Comparison of ENCODE assay signal across 25 cellular contexts in the genomic region with DNA sequence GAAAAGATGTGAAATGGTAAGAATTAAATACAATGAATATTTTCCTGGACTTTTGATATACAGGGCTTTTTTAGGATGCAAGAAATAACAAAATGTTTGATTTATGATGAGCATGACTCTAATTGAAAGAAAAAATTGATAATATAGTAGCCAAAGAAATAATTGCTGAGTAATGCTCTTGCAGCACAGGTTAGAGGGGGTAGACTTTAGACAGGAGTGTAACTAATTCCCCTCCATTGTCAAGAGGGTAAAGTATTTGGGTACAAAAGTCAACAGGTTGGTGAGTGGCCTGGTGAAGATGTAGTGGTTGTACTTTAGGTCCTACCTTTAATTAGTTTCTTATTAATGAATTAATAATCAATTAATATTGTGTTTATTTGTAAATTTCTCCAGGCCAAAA.
"Had no signal": no experiment of that assay in that cellular context is flagged by ENCODE, and none has a peak within 500 bp of the region (broad histone marks: within the 10 kb centered on the region; RNA-seq: fewer than 3 reads in every experiment).

No MANE protein-coding gene starts in this region.

- H3K27ac ChIP-seq: colonic mucosa, foreskin keratinocyte, hepatocyte, left lung, lower lobe of right lung, neural progenitor cell, ovary, right atrium auricular region, stomach, thoracic aorta had no signal

- FAIRE-seq: endothelial cell of umbilical vein, small intestine had no signal

- H3K79me2 ChIP-seq: hepatocyte had no signal

- DNase-seq: colonic mucosa; dermis blood vessel endothelial cell; endodermal cell; erythroblast; foreskin keratinocyte; head of caudate nucleus; islet precursor cell; left lung; lower lobe of right lung; mesenchymal stem cell; midbrain; nucleus accumbens; ovary; small intestine; stimulated activated CD4-positive, alpha-beta T cell treated with anti-CD3 and anti-CD28 coated beads, Interleukin-12 subunit alpha, Interleukin-12 subunit beta, amount 100 ng/mL, for 4 hours; stimulated activated naive CD4-positive, alpha-beta T cell; stomach; substantia nigra; trophoblast cell had no signal

- H3K4me2 ChIP-seq: hepatocyte, neural progenitor cell had no signal

- H3K4me3 ChIP-seq: colonic mucosa, hepatocyte, left lung, lower lobe of right lung, neural progenitor cell, ovary, right atrium auricular region, stomach, thoracic aorta had no signal

- H3K4me1 ChIP-seq: colonic mucosa, foreskin keratinocyte, left lung, lower lobe of right lung, neural progenitor cell, right atrium auricular region, stomach had no signal

- H3K27me3 ChIP-seq: colonic mucosa, foreskin keratinocyte, hepatocyte, left lung, neural progenitor cell, ovary, right atrium auricular region, stomach had no signal

- H3K9me3 ChIP-seq: colonic mucosa, left lung, lower lobe of right lung, ovary, right atrium auricular region, stomach, thoracic aorta had no signal

- ATAC-seq: foreskin keratinocyte; left lung; lower lobe of right lung; natural killer cell treated with Interleukin-12 subunit alpha and Interleukin-12 subunit beta and Interleukin-15 and Interleukin-18, amount 100 ng/mL, for 72 hours had no signal

- H3K36me3 ChIP-seq: colonic mucosa, left lung, lower lobe of right lung, neural progenitor cell, ovary, right atrium auricular region, stomach, thoracic aorta had no signal

- H3K9ac ChIP-seq: neural progenitor cell had no signal

- H2AFZ ChIP-seq: hepatocyte, neural progenitor cell had no signal
